ENCODE assay signal across 1 cellular context in the genomic region with DNA sequence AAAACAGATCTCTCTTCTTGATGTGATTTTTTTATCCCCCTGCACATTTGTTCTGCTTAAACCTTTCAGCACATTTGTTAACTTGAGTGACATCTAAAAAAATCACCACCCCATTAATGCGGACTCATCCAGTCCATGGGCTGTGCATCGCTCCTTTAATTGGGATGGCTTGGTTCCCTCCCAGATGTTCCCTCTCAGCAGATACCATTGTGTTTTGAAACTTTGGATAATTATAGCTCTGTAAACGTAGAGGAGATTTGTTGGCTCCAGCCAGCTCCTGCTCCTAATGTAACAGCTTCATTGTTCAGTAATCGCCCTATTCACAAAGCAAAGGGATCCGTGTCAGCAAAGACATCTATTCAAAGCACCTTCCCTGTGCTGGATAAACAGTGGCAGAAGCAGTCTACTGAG.
TF ChIP-seq lines count a peak whose summit lies in the region.

No MANE protein-coding gene starts in this region.

TF ChIP-seq in WTC11, 78 proteins besides CTCF, POLR2A, EP300 and RAD21 (continued from another document):
- TF ChIP-seq KAT7 (CRISPR knock-in tag; IDR thresholded peaks at IDR 0.05; ENCODE audit: borderline replicate concordance) = no peak
- TF ChIP-seq, protein P1, sequence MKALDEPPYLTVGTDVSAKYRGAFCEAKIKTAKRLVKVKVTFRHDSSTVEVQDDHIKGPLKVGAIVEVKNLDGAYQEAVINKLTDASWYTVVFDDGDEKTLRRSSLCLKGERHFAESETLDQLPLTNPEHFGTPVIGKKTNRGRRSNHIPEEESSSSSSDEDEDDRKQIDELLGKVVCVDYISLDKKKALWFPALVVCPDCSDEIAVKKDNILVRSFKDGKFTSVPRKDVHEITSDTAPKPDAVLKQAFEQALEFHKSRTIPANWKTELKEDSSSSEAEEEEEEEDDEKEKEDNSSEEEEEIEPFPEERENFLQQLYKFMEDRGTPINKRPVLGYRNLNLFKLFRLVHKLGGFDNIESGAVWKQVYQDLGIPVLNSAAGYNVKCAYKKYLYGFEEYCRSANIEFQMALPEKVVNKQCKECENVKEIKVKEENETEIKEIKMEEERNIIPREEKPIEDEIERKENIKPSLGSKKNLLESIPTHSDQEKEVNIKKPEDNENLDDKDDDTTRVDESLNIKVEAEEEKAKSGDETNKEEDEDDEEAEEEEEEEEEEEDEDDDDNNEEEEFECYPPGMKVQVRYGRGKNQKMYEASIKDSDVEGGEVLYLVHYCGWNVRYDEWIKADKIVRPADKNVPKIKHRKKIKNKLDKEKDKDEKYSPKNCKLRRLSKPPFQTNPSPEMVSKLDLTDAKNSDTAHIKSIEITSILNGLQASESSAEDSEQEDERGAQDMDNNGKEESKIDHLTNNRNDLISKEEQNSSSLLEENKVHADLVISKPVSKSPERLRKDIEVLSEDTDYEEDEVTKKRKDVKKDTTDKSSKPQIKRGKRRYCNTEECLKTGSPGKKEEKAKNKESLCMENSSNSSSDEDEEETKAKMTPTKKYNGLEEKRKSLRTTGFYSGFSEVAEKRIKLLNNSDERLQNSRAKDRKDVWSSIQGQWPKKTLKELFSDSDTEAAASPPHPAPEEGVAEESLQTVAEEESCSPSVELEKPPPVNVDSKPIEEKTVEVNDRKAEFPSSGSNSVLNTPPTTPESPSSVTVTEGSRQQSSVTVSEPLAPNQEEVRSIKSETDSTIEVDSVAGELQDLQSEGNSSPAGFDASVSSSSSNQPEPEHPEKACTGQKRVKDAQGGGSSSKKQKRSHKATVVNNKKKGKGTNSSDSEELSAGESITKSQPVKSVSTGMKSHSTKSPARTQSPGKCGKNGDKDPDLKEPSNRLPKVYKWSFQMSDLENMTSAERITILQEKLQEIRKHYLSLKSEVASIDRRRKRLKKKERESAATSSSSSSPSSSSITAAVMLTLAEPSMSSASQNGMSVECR (CRISPR knock-in tag; IDR thresholded peaks at IDR 0.05; ENCODE audit: borderline replicate concordance) = no peak
- TF ChIP-seq, protein P2, sequence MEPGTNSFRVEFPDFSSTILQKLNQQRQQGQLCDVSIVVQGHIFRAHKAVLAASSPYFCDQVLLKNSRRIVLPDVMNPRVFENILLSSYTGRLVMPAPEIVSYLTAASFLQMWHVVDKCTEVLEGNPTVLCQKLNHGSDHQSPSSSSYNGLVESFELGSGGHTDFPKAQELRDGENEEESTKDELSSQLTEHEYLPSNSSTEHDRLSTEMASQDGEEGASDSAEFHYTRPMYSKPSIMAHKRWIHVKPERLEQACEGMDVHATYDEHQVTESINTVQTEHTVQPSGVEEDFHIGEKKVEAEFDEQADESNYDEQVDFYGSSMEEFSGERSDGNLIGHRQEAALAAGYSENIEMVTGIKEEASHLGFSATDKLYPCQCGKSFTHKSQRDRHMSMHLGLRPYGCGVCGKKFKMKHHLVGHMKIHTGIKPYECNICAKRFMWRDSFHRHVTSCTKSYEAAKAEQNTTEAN (CRISPR knock-in tag; IDR thresholded peaks at IDR 0.05) = no peak
- no peak for TF ChIP-seq HMGA2 (CRISPR knock-in tag; IDR thresholded peaks at IDR 0.05)
- no peak for TF ChIP-seq RORB (CRISPR knock-in tag; IDR thresholded peaks at IDR 0.05)
- TF ChIP-seq TEAD1 (CRISPR knock-in tag; IDR thresholded peaks at IDR 0.05) = no peak
- TF ChIP-seq SMAD4 (CRISPR knock-in tag; IDR thresholded peaks at IDR 0.05) = no peak
- TF ChIP-seq, protein P3, sequence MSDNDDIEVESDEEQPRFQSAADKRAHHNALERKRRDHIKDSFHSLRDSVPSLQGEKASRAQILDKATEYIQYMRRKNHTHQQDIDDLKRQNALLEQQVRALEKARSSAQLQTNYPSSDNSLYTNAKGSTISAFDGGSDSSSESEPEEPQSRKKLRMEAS (CRISPR knock-in tag; IDR thresholded peaks at IDR 0.05) = no peak
- TF ChIP-seq, protein P4, sequence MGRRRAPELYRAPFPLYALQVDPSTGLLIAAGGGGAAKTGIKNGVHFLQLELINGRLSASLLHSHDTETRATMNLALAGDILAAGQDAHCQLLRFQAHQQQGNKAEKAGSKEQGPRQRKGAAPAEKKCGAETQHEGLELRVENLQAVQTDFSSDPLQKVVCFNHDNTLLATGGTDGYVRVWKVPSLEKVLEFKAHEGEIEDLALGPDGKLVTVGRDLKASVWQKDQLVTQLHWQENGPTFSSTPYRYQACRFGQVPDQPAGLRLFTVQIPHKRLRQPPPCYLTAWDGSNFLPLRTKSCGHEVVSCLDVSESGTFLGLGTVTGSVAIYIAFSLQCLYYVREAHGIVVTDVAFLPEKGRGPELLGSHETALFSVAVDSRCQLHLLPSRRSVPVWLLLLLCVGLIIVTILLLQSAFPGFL (CRISPR knock-in tag; IDR thresholded peaks at IDR 0.05; ENCODE audit: borderline replicate concordance) = no peak
- no peak for TF ChIP-seq NR1H2 (CRISPR knock-in tag; IDR thresholded peaks at IDR 0.05)
- TF ChIP-seq MYBL2 (CRISPR knock-in tag; IDR thresholded peaks at IDR 0.05) = no peak
- no peak for TF ChIP-seq CREM (CRISPR knock-in tag; IDR thresholded peaks at IDR 0.05)
- TF ChIP-seq NR3C1 (CRISPR knock-in tag; conservative IDR thresholded peaks at IDR 0.05; ENCODE audit: low read depth) = no peak
- TF ChIP-seq NR2C2 (CRISPR knock-in tag; IDR thresholded peaks at IDR 0.05) = no peak
